In the genomic region with DNA sequence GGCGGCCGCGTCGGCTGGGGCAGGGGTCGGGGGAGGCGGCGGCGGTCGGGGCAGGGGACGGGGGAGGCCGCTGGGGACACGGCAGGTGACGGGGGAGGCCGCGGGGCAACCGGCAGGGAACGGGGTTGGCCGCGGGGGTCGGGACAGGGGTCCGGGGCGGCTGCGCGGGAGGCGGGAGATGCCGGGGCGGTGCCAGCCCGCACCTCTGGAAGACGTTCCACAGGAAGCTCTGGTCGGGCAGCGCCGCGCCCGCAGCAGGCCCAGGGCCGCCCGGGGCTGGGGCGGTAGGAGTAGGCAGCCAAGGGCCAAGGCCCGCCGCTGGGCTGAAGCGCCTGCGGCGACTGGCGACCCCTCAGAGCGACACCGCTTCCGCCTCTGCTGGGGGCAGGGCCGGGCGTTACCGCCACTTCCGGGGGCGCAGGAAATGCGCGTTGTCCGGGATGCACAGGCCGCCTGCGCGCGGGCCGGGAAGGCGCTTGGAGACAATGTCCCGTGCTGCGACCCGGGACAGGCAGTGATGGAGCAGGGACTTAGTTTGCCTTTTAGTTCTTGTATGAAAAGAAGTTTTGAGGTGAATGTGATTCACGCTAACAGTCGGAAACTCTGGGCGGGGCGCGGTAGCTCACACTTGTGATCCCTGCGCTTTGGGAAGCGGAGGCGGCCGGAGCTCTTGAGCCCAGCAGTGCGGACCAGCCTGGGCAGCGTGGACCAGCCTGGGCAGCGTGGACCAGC, we compare ENCODE assay signal across 8 cellular contexts.
A peak's percentile ranks its signal among the peaks of the same experiment; 100 is the strongest.
DNase-seq lines count a peak whose midpoint lies in the region; TF ChIP-seq lines count a peak whose summit lies in the region.

No MANE protein-coding gene starts in this region.

- in situ Hi-C loops in G401 (cut with HindIII; ENCODE audit: low sequenced_read_pairs), result no loop called here

- intact Hi-C loops in adrenal gland (cut with DNase I) (loop anchor here in 1 of 2 donors (10.0 kb wide), 1 partner anchor 149 kb away; no protein-coding TSS in a partner anchor), prostate gland (cut with DNase I) (no loop called here)

- H3K4me1 ChIP-seq in MM.1S (ENCODE audit: low read length) (no peaks in the 10 kb centered on the region), adrenal gland (replicated peaks in 1 of 2) (no peaks in the 10 kb centered on the region), right atrium auricular region (no peaks in the 10 kb centered on the region), prostate gland (replicated peaks) (no peaks in the 10 kb centered on the region), urinary bladder (ENCODE audit: insufficient read depth) (no peaks in the 10 kb centered on the region)

- H3K79me2 ChIP-seq in MM.1S (ENCODE audit: low read length), result no peaks in the 10 kb centered on the region

- DNase-seq in G401 (ENCODE audit: low spot score), result peak; percentile 76
- DNase-seq in H7, result peak; percentile 93
- peak; percentile 87 for DNase-seq in MM.1S
- DNase-seq in SW 1271 (lab: John Stamatoyannopoulos, UW), result peak; percentile 28 to 54
- DNase-seq in adrenal gland, result peak; percentile 76 to 87 (median 80)
- peak; percentile 80 for DNase-seq in right atrium auricular region (ENCODE audit: low spot score)
- DNase-seq in prostate gland (ENCODE audit: low spot score), result peak; percentile 74

- WGBS in adrenal gland, 4 donors, result 0 to 1% (median 0%) methylated on average over 3 to 75 of the region's 75 CpGs
- 2% methylated on average over 47 of the region's 75 CpGs for WGBS in prostate gland
- 2% methylated on average over 75 of the region's 75 CpGs for WGBS in urinary bladder

- TF ChIP-seq POLR2A in adrenal gland (IDR thresholded peaks at IDR 0.05), result peak; percentile 63 to 69
- peak; percentile 69 for TF ChIP-seq POLR2A in prostate gland (IDR thresholded peaks at IDR 0.05)

- no peaks in the 10 kb centered on the region for H3F3A ChIP-seq in MM.1S (ENCODE audit: insufficient read depth, low read length)

- H2AFZ ChIP-seq in MM.1S (ENCODE audit: low read length), result peak overlapping the region; percentile 87

- peak overlapping the region; percentile 39; the same call in 1 of the 2 replicates for H3K27ac ChIP-seq in MM.1S (ENCODE audit: low read length)
- peak overlapping the region in 4 of 5 donors; percentile 81 to 91 (median 85) for H3K27ac ChIP-seq in adrenal gland
- peak overlapping the region; percentile 84 to 88 for H3K27ac ChIP-seq in right atrium auricular region
- H3K27ac ChIP-seq in prostate gland, result peak overlapping the region; percentile 82 to 89
- peak overlapping the region; percentile 92 for H3K27ac ChIP-seq in urinary bladder (ENCODE audit: low read depth)

- H3K9me3 ChIP-seq in MM.1S (replicated peaks; ENCODE audit: insufficient read depth, low read length) (no peaks in the 10 kb centered on the region), adrenal gland (replicated peaks in 1 of 3) (no peaks in the 10 kb centered on the region), right atrium auricular region (no peaks in the 10 kb centered on the region), prostate gland (no peaks in the 10 kb centered on the region)

- H3K4me3 ChIP-seq in H7 (ENCODE audit: insufficient read depth, low read depth, low read length) (peak overlapping the region; percentile 62), MM.1S (ENCODE audit: low read length) (peak overlapping the region; percentile 73), adrenal gland (peak overlapping the region; percentile 33 to 86 (median 54)), right atrium auricular region (peak overlapping the region; percentile 81 to 83), prostate gland (peak overlapping the region; percentile 73 to 74), urinary bladder (ENCODE audit: low read depth, low read length) (peak overlapping the region; percentile 68)

- TF ChIP-seq CTCF in MM.1S (IDR thresholded peaks at IDR 0.05; ENCODE audit: low read length) (no peak), adrenal gland (IDR thresholded peaks at IDR 0.05) (peak in 1 of 6 experiments; percentile 7), right atrium auricular region (IDR thresholded peaks at IDR 0.05) (no peak), prostate gland (IDR thresholded peaks at IDR 0.05) (peak in 1 of 4 experiments; percentile 12)

- no peaks in the 10 kb centered on the region for H4K20me1 ChIP-seq in MM.1S (ENCODE audit: insufficient read depth, low read length)

- peak overlapping the region; percentile 69 for H3K9ac ChIP-seq in MM.1S (ENCODE audit: low read length)

- no peaks in the 10 kb centered on the region for H3K9me2 ChIP-seq in MM.1S (replicated peaks; ENCODE audit: insufficient read depth, low read length)

- no peaks in the 10 kb centered on the region for H3K27me3 ChIP-seq in H7 (ENCODE audit: control insufficient read depth, insufficient read depth, low read length)
- H3K27me3 ChIP-seq in MM.1S (replicated peaks; ENCODE audit: insufficient read depth, low read length), result no peaks in the 10 kb centered on the region
- H3K27me3 ChIP-seq in adrenal gland, result no peaks in the 10 kb centered on the region
- H3K27me3 ChIP-seq in right atrium auricular region, result no peaks in the 10 kb centered on the region
- H3K27me3 ChIP-seq in prostate gland (replicated peaks; ENCODE audit: insufficient read depth), result no peaks in the 10 kb centered on the region

- peak overlapping the region; percentile 72 for H3K4me2 ChIP-seq in MM.1S (ENCODE audit: low read depth, low read length)

- H3K36me3 ChIP-seq in H7 (replicated peaks; ENCODE audit: control insufficient read depth, insufficient read depth, low read length) (peaks cover 1% of the 10 kb centered on the region; the same call in 1 of the 2 replicates), MM.1S (replicated peaks; ENCODE audit: insufficient read depth, low read length) (no peaks in the 10 kb centered on the region), adrenal gland (replicated peaks in 1 of 2) (no peaks in the 10 kb centered on the region), right atrium auricular region (no peaks in the 10 kb centered on the region), prostate gland (no peaks in the 10 kb centered on the region), urinary bladder (ENCODE audit: insufficient read depth) (no peaks in the 10 kb centered on the region)

Comparison
In these comparisons a context has a peak if more than half of its experiments do, and no peak if none do; other contexts are left out.
1. Peak in every context shown above with its lines: DNase-seq, H3K4me3 ChIP-seq and H3K27ac ChIP-seq.
2. DNase-seq: peak in every context shown above with its lines; median percentile 93 in H7; 87 in MM.1S; 80 in adrenal gland; 80 in right atrium auricular region; 76 in G401; 74 in prostate gland; 41 in SW 1271.
3. H3K27ac ChIP-seq: peak in every context shown above with its lines; median percentile 92 in urinary bladder; 86 in right atrium auricular region; 86 in prostate gland; 85 in adrenal gland; 39 in MM.1S.